In the genomic region with DNA sequence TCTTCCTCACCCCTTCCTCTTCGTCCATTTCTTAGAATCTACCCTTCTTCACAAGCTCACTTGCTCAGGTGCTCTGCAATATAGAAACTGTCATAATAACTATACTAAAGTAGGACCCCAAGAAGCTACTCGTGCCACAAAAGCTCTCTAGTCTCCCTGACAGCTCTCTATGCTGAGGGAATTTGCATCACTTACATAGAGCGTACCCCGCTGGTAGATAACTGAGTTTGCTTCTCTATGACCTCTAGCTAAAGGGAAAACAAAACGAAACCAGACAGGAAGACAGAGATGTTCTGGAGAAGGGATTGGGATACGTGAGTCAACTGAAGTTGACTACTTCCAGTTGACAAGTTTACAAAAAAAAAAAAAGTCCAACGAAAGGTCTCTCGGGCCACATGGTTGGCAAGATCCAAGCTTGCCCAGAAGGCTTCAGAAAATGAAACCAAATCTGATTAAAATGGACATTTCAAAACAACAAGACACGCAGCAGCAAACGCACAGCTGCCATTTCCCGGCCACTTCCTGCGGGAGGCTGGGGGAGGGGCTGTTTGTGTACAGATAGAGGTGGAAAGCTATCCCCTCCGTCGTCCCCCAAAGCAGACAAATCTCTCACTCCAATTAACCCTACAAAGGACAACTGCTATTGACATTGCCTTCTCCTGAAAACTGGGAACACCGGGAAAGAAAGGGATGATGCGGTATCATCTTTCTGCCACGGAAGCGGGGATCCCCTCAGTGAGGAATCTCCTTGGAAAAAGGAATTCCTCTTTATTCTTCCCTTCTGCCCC, we compare ENCODE assay signal across 8 cellular contexts.
DNase-seq lines count a peak whose midpoint lies in the region; ATAC-seq lines count a peak whose summit lies in the region.

No MANE protein-coding gene starts in this region.

- H3K36me3 Mint-ChIP-seq in stimulated activated naive CD8-positive, alpha-beta T cell treated with anti-CD3 and anti-CD28 coated beads, Interleukin-15, Interleukin-2, amounts not matched to agents 100 ng/mL and 50 ng/mL, for 24 hours (ENCODE audit: low read depth) = peaks cover 35% of the 10 kb centered on the region

- peaks cover 79% of the 10 kb centered on the region for H3K4me1 Mint-ChIP-seq in stimulated activated naive CD8-positive, alpha-beta T cell treated with anti-CD3 and anti-CD28 coated beads, Interleukin-15, Interleukin-2, amounts not matched to agents 100 ng/mL and 50 ng/mL, for 24 hours (ENCODE audit: low read depth)

- peak overlapping the region; percentile 94 for H3K27ac Mint-ChIP-seq in stimulated activated naive CD8-positive, alpha-beta T cell treated with anti-CD3 and anti-CD28 coated beads, Interleukin-15, Interleukin-2, amounts not matched to agents 100 ng/mL and 50 ng/mL, for 24 hours

- peak overlapping the region; percentile 98 for H3K4me3 Mint-ChIP-seq in stimulated activated naive CD8-positive, alpha-beta T cell treated with anti-CD3 and anti-CD28 coated beads, Interleukin-15, Interleukin-2, amounts not matched to agents 100 ng/mL and 50 ng/mL, for 24 hours

- no peaks in the 10 kb centered on the region for H3K9me3 Mint-ChIP-seq in stimulated activated naive CD8-positive, alpha-beta T cell treated with anti-CD3 and anti-CD28 coated beads, Interleukin-15, Interleukin-2, amounts not matched to agents 100 ng/mL and 50 ng/mL, for 24 hours

- H3K27me3 Mint-ChIP-seq in stimulated activated naive CD8-positive, alpha-beta T cell treated with anti-CD3 and anti-CD28 coated beads, Interleukin-15, Interleukin-2, amounts not matched to agents 100 ng/mL and 50 ng/mL, for 24 hours = no peaks in the 10 kb centered on the region

- DNase-seq in AG08395 (ENCODE audit: low spot score) = peak; percentile 59
- peak; percentile 4 for DNase-seq in NCI-H748 treated with DMSO at 0.1 percent for 48 hours (lab: John Stamatoyannopoulos, UW)
- DNase-seq in activated T-cell treated with anti-CD3 and anti-CD28 coated beads for 24 hours (ENCODE audit: low read depth) = peak; percentile 26
- peak; percentile 74 for DNase-seq in epidermal melanocyte (ENCODE audit: insufficient read length, low spot score)
- peak; percentile 58 for DNase-seq in midbrain (lab: John Stamatoyannopoulos, UW)

- ATAC-seq in GM18517 (IDR thresholded peaks at IDR 0.05; ENCODE audit: unreplicated experiment) (peak; percentile 40), HG03378 (IDR thresholded peaks at IDR 0.05; ENCODE audit: unreplicated experiment) (no peak)

Comparison
In these comparisons a context has a peak if more than half of its experiments do, and no peak if none do; other contexts are left out.
1. DNase-seq: peak in every context shown above with its lines; median percentile 74 in epidermal melanocyte; 59 in AG08395; 58 in midbrain; 26 in activated T-cell treated with anti-CD3 and anti-CD28 coated beads for 24 hours; 4 in NCI-H748 treated with DMSO at 0.1 percent for 48 hours.